8 cellular contexts compared by ENCODE assay signal in genomic region chr22:38177926-38178604, GRCh38. TPM values are rescaled to one million over a fixed set of nuclear protein-coding genes. Genes with fewer than 3 reads are reported as not detected.
DNase-seq lines count a peak whose midpoint lies in the region; ATAC-seq and TF ChIP-seq lines count a peak whose summit lies in the region.

No MANE protein-coding gene starts in this region.

- WGBS in upper lobe of left lung, 2 donors = 54 to 57% methylated on average over 15 of the region's 15 CpGs

- ATAC-seq in lower lobe of right lung (peak in 1 of 2 donors; percentile 15), upper lobe of left lung (ENCODE audit: low FRiP score in 2 of 2) (peak in 1 of 2 donors; percentile 45), GM19455 (IDR thresholded peaks at IDR 0.05; ENCODE audit: unreplicated experiment) (no peak)

- DNase-seq in EH (ENCODE audit: low read depth) = peak; percentile 95
- peak; percentile 84 for DNase-seq in NCI-H2029 treated with DMSO at 0.1 percent for 48 hours (lab: John Stamatoyannopoulos, UW)
- peak; percentile 80 for DNase-seq in choroid plexus epithelial cell (ENCODE audit: low read depth)
- peak; percentile 48 for DNase-seq in lower lobe of right lung
- peak in 1 of 2 donors; percentile 58 for DNase-seq in upper lobe of left lung
- DNase-seq in stimulated activated CD4-positive, alpha-beta T cell treated with anti-CD3 and anti-CD28 coated beads, Interleukin-2, amount 100 ng/mL, for 24 hours = no peak
- DNase-seq in HuH-7 (ENCODE audit: low spot score) = no peak

- H3K27ac ChIP-seq in lower lobe of right lung = peak overlapping the region; percentile 79
- H3K27ac ChIP-seq in upper lobe of left lung = peak overlapping the region; percentile 57 to 94 (median 74)

- TF ChIP-seq POLR2A in upper lobe of left lung (IDR thresholded peaks at IDR 0.05) = no peak

- intact Hi-C loops in lower lobe of right lung (cut with DNase I) = no loop called here

- TF ChIP-seq EP300 in upper lobe of left lung (IDR thresholded peaks at IDR 0.05) = peak in 2 of 4 donors; percentile 63 to 85

- no peaks in the 10 kb centered on the region for H3K36me3 ChIP-seq in lower lobe of right lung
- no peaks in the 10 kb centered on the region for H3K36me3 ChIP-seq in upper lobe of left lung

- H3K9me3 ChIP-seq in lower lobe of right lung = no peaks in the 10 kb centered on the region
- H3K9me3 ChIP-seq in upper lobe of left lung = no peaks in the 10 kb centered on the region

- no peak overlapping the region for H3K4me3 ChIP-seq in choroid plexus epithelial cell (ENCODE audit: low read depth, low read length)
- H3K4me3 ChIP-seq in lower lobe of right lung = no peak overlapping the region
- H3K4me3 ChIP-seq in upper lobe of left lung = no peak overlapping the region

- H3K4me1 ChIP-seq in lower lobe of right lung (peaks cover 73% of the 10 kb centered on the region), upper lobe of left lung (peaks cover 49 to 71% (median 57%) of the 10 kb centered on the region in 4 donors)

- H3K27me3 ChIP-seq in lower lobe of right lung (ENCODE audit: low read depth) = no peaks in the 10 kb centered on the region
- H3K27me3 ChIP-seq in upper lobe of left lung = no peaks in the 10 kb centered on the region

- TF ChIP-seq CTCF in choroid plexus epithelial cell (conservative IDR thresholded peaks at IDR 0.05; ENCODE audit: low read depth, low read length) = no peak
- no peak for TF ChIP-seq CTCF in lower lobe of right lung (IDR thresholded peaks at IDR 0.05)
- no peak for TF ChIP-seq CTCF in upper lobe of left lung (IDR thresholded peaks at IDR 0.05)

RNA-seq across cellular contexts. Expression of gene PLA2G6, which starts 3.6 kb away (rescaled TPM):
- total RNA-seq in lower lobe of right lung = 60.8 TPM
- 100 to 1,000 TPM in 1 of 6 donors, 10 to 100 TPM in 5; 21.1 to 295 (median 47.5) TPM for total RNA-seq in upper lobe of left lung

RNA-seq across cellular contexts. Expression of gene MAFF, which starts 23.7 kb away (rescaled TPM):
- 41.3 TPM for total RNA-seq in lower lobe of right lung
- total RNA-seq in upper lobe of left lung = 10 to 100 TPM; 25.1 to 75.7 (median 44.5) TPM

Comparison
In these comparisons a context has a peak if more than half of its experiments do, and no peak if none do; other contexts are left out.
1. DNase-seq: peak in EH (single experiment), NCI-H2029 treated with DMSO at 0.1 percent for 48 hours (single experiment), choroid plexus epithelial cell (single experiment) and lower lobe of right lung (single experiment); none in stimulated activated CD4-positive, alpha-beta T cell treated with anti-CD3 and anti-CD28 coated beads, Interleukin-2, amount 100 ng/mL, for 24 hours (0 of 2) and HuH-7 (single experiment).